ENCODE assay signal across 8 cellular contexts in the genomic region with DNA sequence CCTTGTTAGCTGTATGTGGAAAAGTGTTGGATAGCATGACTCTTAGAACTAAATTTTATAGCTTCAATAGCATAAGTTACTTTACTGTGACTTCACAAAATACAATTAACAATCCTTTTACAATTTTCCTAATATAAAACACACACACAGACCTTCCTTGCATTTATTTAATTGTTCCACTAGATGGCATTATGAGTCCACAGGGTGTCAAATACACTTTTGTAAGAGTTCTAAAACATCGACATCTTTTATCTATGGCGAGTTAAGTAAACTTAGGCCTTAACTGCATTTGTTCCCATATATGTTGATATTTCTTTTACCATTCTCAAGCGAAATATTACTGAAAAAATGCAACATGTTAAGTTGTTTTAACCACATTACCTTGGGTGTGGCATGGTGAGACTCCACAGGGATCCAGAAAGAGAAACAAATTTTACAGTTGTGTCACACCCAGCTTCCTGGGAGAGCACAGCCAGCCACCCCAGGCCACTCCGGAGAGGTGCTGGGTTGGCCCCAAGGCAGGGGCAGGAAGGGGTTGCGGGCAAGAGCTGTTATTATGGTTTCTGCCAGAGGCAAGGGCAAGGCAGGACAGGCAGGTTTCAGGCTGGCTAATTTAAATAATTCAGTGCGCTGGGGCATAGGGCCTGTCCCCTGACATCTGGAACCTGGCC.
DNase-seq lines count a peak whose midpoint lies in the region; ATAC-seq, FAIRE-seq and TF ChIP-seq lines count a peak whose summit lies in the region.

No MANE protein-coding gene starts in this region.

- H3K4me1 ChIP-seq in psoas muscle: no peaks in the 10 kb centered on the region

- H3K36me3 ChIP-seq in psoas muscle (ENCODE audit: insufficient read depth in 1 of 2, low read depth in 1 of 2): no peaks in the 10 kb centered on the region

- CTCF ChIA-PET in AG04450 (lab: Charles Lee): interaction anchor here (0.7 to 2.1 kb wide), 6 partner anchors 17 to 818 kb away, joined by 3 to 23 read pairs (median 3); no protein-coding TSS in a partner anchor

- no peak for DNase-seq in AG04450 (ENCODE audit: low read depth, low spot score)
- DNase-seq in NCI-H526 treated with DMSO at 0.1 percent for 48 hours (lab: John Stamatoyannopoulos, UW): peak; percentile 9
- DNase-seq in psoas muscle: peak in 1 of 2 donors; percentile 31
- no peak for DNase-seq in T-helper 1 cell
- no peak for DNase-seq in activated T-cell treated with anti-CD3 and anti-CD28 coated beads, Interleukin-2, amount 50 U/mL, for 48 hours

- POLR2A ChIA-PET in AG04450 (lab: Yijun Ruan, JAX): no interaction called here

- H3K4me3 ChIP-seq in AG04450 (ENCODE audit: low read depth, low read length) (no peak overlapping the region), psoas muscle (no peak overlapping the region)

- intact Hi-C loops in psoas muscle (cut with DNase I): loop anchor here in 1 of 2 donors (10.0 kb wide), 1 partner anchor 820 kb away; no protein-coding TSS in a partner anchor

- TF ChIP-seq CTCF in AG04450 (IDR thresholded peaks at IDR 0.05; ENCODE audit: low read depth, low read length) (peak; percentile 58), psoas muscle (IDR thresholded peaks at IDR 0.05) (peak; percentile 43)

- FAIRE-seq in endometrium (lab: Jason Lieb, UNC): peak; percentile 95

- H3K27me3 ChIP-seq in AG04450 (ENCODE audit: control insufficient read depth, insufficient read depth, low read length) (no peaks in the 10 kb centered on the region), psoas muscle (ENCODE audit: insufficient read depth in 3 of 3, low read length in 2 of 3) (no peaks in the 10 kb centered on the region)

- no peaks in the 10 kb centered on the region for H3K9me3 ChIP-seq in AG04450 (ENCODE audit: control insufficient read depth, insufficient read depth, low read length)
- H3K9me3 ChIP-seq in psoas muscle: no peaks in the 10 kb centered on the region

- peak; percentile 63 for ATAC-seq in GM19351 (IDR thresholded peaks at IDR 0.05; ENCODE audit: unreplicated experiment)
- no peak for ATAC-seq in psoas muscle
- ATAC-seq in GM21576 (IDR thresholded peaks at IDR 0.05; ENCODE audit: unreplicated experiment): no peak

- 33 to 40% (median 36%) methylated on average over 6 of the region's 6 CpGs for WGBS in psoas muscle, 3 donors

- H3K27ac ChIP-seq in AG04450 (ENCODE audit: low read depth, low read length) (no peak overlapping the region), psoas muscle (no peak overlapping the region)
